In the genomic region with DNA sequence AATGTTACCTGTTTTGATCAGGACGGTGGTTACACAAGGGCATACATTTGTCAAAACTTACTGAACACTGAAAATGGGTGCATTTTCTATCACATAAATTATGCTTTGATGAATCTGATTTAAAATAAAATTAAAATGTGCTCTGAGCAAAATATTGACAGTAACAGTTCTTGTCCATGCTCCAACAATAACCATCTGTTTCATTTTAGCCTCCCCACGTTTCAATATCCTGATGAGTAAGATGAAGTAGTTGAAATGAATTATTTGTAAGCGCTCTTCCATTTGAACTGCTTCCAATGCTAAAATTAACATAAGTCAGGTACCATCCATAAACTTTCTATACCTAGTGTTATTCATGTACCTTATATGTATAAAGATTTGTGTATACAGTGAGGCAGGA, we compare ENCODE assay signal across 22 cellular contexts.
DNase-seq lines count a peak whose midpoint lies in the region; ATAC-seq and TF ChIP-seq lines count a peak whose summit lies in the region.
"Had no signal": no experiment of that assay in that cellular context is flagged by ENCODE, and none has a peak within 500 bp of the region (broad histone marks: within the 10 kb centered on the region; RNA-seq: fewer than 3 reads in every experiment).

No MANE protein-coding gene starts in this region.

- H3K27me3 ChIP-seq in adipocyte (replicated peaks; ENCODE audit: control insufficient read depth, insufficient read depth, low read length) (no peaks in the 10 kb centered on the region), tibial nerve (no peaks in the 10 kb centered on the region)
- H3K27me3 ChIP-seq: SJCRH30 had no signal

- no peak for ATAC-seq in natural killer cell treated with Interleukin-12 subunit alpha and Interleukin-12 subunit beta and Interleukin-15 and Interleukin-18, amount 100 ng/mL, for 72 hours

- TF ChIP-seq CTCF in tibial nerve (IDR thresholded peaks at IDR 0.05): no peak

- TF ChIP-seq EP300 in tibial nerve (IDR thresholded peaks at IDR 0.05): no peak

- DNase-seq in GM03348 (ENCODE audit: low spot score): peak; percentile 44
- DNase-seq in adipocyte (ENCODE audit: low read depth): no peak
- peak; percentile 59 for DNase-seq in fibroblast of peridontal ligament (ENCODE audit: extremely low read depth)
- DNase-seq in natural killer cell treated with Interleukin-12 subunit alpha and Interleukin-12 subunit beta and Interleukin-15 and Interleukin-18, amount 100 ng/mL, for 72 hours (ENCODE audit: low spot score): no peak
- no peak for DNase-seq in activated CD8-positive, alpha-beta memory T cell treated with anti-CD3 and anti-CD28 coated beads, Interleukin-2, amount 50 U/mL, for 48 hours
- DNase-seq in tibial nerve (ENCODE audit: low spot score in 2 of 2): no peak
- DNase-seq in NCI-H187 (lab: John Stamatoyannopoulos, UW): no peak
- DNase-seq: AML-193; C1 segment of cervical spinal cord; CD8-positive, alpha-beta memory T cell; DMS53; GDM1; H7; HFFc6; NCI-H1105; NCI-H146; NCI-H2081; NCI-H2171; NCI-H345; NCI-H524 treated with DMSO at 0.1 percent for 48 hours had no signal

- H3K4me3 ChIP-seq in adipocyte (ENCODE audit: low read length): peak overlapping the region; percentile 47
- no peak overlapping the region for H3K4me3 ChIP-seq in tibial nerve
- H3K4me3 ChIP-seq: SJCRH30 had no signal

- H3K4me1 Mint-ChIP-seq in natural killer cell treated with Interleukin-12 subunit alpha and Interleukin-12 subunit beta and Interleukin-15 and Interleukin-18, amount 100 ng/mL, for 72 hours (ENCODE audit: low read depth in 2 of 2): peaks cover 14 to 22% of the 10 kb centered on the region in 2 donors
- H3K4me1 Mint-ChIP-seq: IgD-negative memory B cell had no signal

- H3K9me3 Mint-ChIP-seq in natural killer cell treated with Interleukin-12 subunit alpha and Interleukin-12 subunit beta and Interleukin-15 and Interleukin-18, amount 100 ng/mL, for 72 hours: no peaks in the 10 kb centered on the region

- no peak overlapping the region for H3K27ac ChIP-seq in tibial nerve
- H3K27ac ChIP-seq: SJCRH30 had no signal

- H3K36me3 Mint-ChIP-seq in natural killer cell treated with Interleukin-12 subunit alpha and Interleukin-12 subunit beta and Interleukin-15 and Interleukin-18, amount 100 ng/mL, for 72 hours: peaks cover 10% of the 10 kb centered on the region

- H3K36me3 ChIP-seq in adipocyte (ENCODE audit: control insufficient read depth, insufficient read depth, low read length, severe bottlenecking): peaks cover 5% of the 10 kb centered on the region
- H3K36me3 ChIP-seq in tibial nerve: peaks cover 0 to 11% (median 0%) of the 10 kb centered on the region in 3 donors
- H3K36me3 ChIP-seq: SJCRH30 had no signal

- no peak for TF ChIP-seq POLR2A in tibial nerve (IDR thresholded peaks at IDR 0.05)

- H3K4me1 ChIP-seq in adipocyte (ENCODE audit: control insufficient read depth, insufficient read depth, low read length): peaks cover 20% of the 10 kb centered on the region
- peaks cover 0 to 14% (median 0%) of the 10 kb centered on the region in 4 donors for H3K4me1 ChIP-seq in tibial nerve
- H3K4me1 ChIP-seq: SJCRH30 had no signal

- no peak overlapping the region for H3K9ac ChIP-seq in adipocyte (ENCODE audit: low read length)

- H3K9me3 ChIP-seq in adipocyte (ENCODE audit: control insufficient read depth, low read length) (no peaks in the 10 kb centered on the region), tibial nerve (peaks cover 0 to 13% (median 0%) of the 10 kb centered on the region in 4 donors)
- H3K9me3 ChIP-seq: SJCRH30 had no signal

- no peaks in the 10 kb centered on the region for H3K27me3 Mint-ChIP-seq in natural killer cell treated with Interleukin-12 subunit alpha and Interleukin-12 subunit beta and Interleukin-15 and Interleukin-18, amount 100 ng/mL, for 72 hours
- H3K27me3 Mint-ChIP-seq: IgD-negative memory B cell had no signal

- H3K4me3 Mint-ChIP-seq in natural killer cell treated with Interleukin-12 subunit alpha and Interleukin-12 subunit beta and Interleukin-15 and Interleukin-18, amount 100 ng/mL, for 72 hours: no peak overlapping the region
- H3K4me3 Mint-ChIP-seq: HFFc6, IgD-negative memory B cell had no signal

- WGBS in tibial nerve, 2 donors: 62 to 67% methylated on average over 3 of the region's 3 CpGs

- H3K27ac Mint-ChIP-seq in natural killer cell treated with Interleukin-12 subunit alpha and Interleukin-12 subunit beta and Interleukin-15 and Interleukin-18, amount 100 ng/mL, for 72 hours: peak overlapping the region; percentile 46 to 78
- H3K27ac Mint-ChIP-seq: HFFc6, IgD-negative memory B cell had no signal

Comparison
In these comparisons a context has a peak if more than half of its experiments do, and no peak if none do; other contexts are left out.
1. DNase-seq: peak in GM03348 (single experiment) and fibroblast of peridontal ligament (single experiment); none in adipocyte (single experiment), natural killer cell treated with Interleukin-12 subunit alpha and Interleukin-12 subunit beta and Interleukin-15 and Interleukin-18, amount 100 ng/mL, for 72 hours (single experiment), activated CD8-positive, alpha-beta memory T cell treated with anti-CD3 and anti-CD28 coated beads, Interleukin-2, amount 50 U/mL, for 48 hours (single experiment), tibial nerve (0 of 2) and NCI-H187 (0 of 2).